Comparison of ENCODE assay signal across 8 cellular contexts in the genomic region with DNA sequence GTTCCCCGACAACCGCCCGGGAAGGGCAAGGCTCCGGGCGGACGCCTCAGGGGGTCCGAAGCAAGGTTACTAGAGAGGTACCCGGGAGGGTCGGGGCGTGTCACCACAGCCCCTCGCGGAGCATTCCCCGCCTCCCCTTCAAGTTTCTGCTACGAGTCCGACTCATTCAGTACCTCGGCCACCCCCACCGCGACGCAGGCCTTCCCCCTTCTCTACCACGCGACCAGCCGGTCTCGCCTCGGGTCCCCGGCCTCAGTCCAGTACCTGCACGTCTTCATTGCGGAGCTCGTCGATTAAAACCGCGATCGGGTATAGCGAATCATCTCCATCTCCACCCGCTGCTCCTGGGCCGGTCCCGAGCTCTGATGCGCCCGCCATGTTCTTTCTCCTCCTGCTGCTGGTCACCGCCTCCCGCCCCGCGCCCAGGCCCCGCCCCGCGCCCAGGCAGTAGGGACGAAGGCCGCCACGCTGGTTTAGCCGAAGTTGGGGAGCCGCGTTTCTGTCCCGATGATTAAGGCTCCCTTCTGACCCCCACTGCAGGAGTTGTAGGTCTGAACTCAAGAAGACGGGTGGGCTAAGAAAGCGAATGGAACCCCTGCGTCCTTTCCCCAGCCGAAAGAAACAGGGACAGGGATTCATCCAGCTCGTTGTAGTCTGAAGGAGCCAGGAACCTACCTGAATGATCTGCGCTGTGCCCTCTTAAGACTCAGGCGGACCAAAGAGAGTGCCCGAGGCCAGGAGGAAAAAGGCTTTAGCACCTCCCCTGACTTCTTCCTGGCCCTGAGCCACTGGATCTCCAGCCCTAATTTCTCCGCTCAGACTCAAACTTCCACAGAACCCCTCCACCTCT. TPM values are rescaled to one million over a fixed set of nuclear protein-coding genes. Genes with fewer than 3 reads are reported as not detected.
DNase-seq lines count a peak whose midpoint lies in the region; ATAC-seq and TF ChIP-seq lines count a peak whose summit lies in the region.

A gene (minus strand): TSS at position 406 of the 850 bp plus-strand sequence. CDS start 28 bp downstream, at position 378.

- no peak for TF ChIP-seq CTCF in epithelial cell of proximal tubule (conservative IDR thresholded peaks at IDR 0.05; ENCODE audit: low read depth, low read length)

- H3K36me3 ChIP-seq in HUES48 (ENCODE audit: control insufficient read depth, insufficient read depth, low read length) = peaks cover 35% of the 10 kb centered on the region

- H3K27me3 ChIP-seq in HUES48 (ENCODE audit: control insufficient read depth, insufficient read depth, low read length) = no peaks in the 10 kb centered on the region

- H3K4me3 ChIP-seq in HUES48 (ENCODE audit: low read depth, low read length) (peak within 1 kb of the TSS; percentile 91), epithelial cell of proximal tubule (ENCODE audit: low read depth, low read length) (peak within 1 kb of the TSS; percentile 92)

- peak; percentile 90 for ATAC-seq in GM21390 (IDR thresholded peaks at IDR 0.05; ENCODE audit: unreplicated experiment)

- peak; percentile 96 for DNase-seq in D341Med (ENCODE audit: low spot score)
- peak; percentile 92 for DNase-seq in OCI-M1 (lab: John Stamatoyannopoulos, UW)
- peak; percentile 67 for DNase-seq in activated T-cell treated with anti-CD3 and anti-CD28 coated beads for 48 hours (ENCODE audit: low read depth)
- DNase-seq in epithelial cell of proximal tubule (ENCODE audit: low read depth) = no peak
- DNase-seq in mucosa of gallbladder (ENCODE audit: low spot score) = peak; percentile 69
- DNase-seq in stimulated activated CD8-positive, alpha-beta memory T cell treated with anti-CD3 and anti-CD28 coated beads, Interleukin-4, amount 100 ng/mL, for 48 hours = peak; percentile 82

- H3K27ac ChIP-seq in HUES48 (ENCODE audit: low read depth, low read length) = peak within 1 kb of the TSS; percentile 87

- peak within 1 kb of the TSS; percentile 92 for H3K9ac ChIP-seq in HUES48 (ENCODE audit: low read depth, low read length)

- H3K4me1 ChIP-seq in HUES48 (ENCODE audit: control insufficient read depth, insufficient read depth, low read length) = peaks cover 36% of the 10 kb centered on the region

- H3K9me3 ChIP-seq in HUES48 (ENCODE audit: control insufficient read depth, insufficient read depth, low read length) = no peaks in the 10 kb centered on the region

RNA-seq across cellular contexts. Expression of the gene that starts here (rescaled TPM):
- total RNA-seq in epithelial cell of proximal tubule (41.1 and 46.1 TPM in 2 replicates), mucosa of gallbladder (42.4 TPM)
